In the genomic region with DNA sequence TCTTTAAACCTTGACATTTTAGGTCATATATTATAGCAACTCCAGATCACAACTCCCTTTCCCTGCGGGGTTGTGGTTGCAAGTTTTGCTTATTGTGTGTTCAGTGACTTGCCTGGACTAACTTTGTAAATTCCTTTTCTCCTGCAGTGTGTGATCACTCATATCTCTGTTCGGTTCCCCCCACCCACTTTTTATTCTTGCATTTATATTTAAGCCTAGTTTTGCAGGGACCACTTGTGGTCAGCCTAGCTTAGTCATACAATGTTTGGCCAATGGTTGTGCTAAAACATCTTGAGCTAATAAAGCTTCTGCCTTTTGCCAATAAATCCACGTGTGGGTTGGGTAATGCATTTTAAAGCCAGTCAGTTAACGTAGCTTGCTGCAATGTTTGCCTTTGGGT, we compare ENCODE assay signal across 10 cellular contexts.
"Had no signal": no experiment of that assay in that cellular context is flagged by ENCODE, and none has a peak within 500 bp of the region (broad histone marks: within the 10 kb centered on the region; RNA-seq: fewer than 3 reads in every experiment).

No MANE protein-coding gene starts in this region.

- H3K4me1 ChIP-seq: gastrocnemius medialis, transverse colon had no signal

- H3K9me3 ChIP-seq: gastrocnemius medialis, transverse colon had no signal

- H3K36me3 ChIP-seq: cardiac muscle cell, gastrocnemius medialis, transverse colon had no signal

- DNase-seq: activated CD4-positive, alpha-beta T cell treated with anti-CD3 and anti-CD28 coated beads, Interleukin-2, amount 10 ng/mL, durations not matched to agents 7 days and 5 days; activated CD4-positive, CD25-positive, alpha-beta regulatory T cell; effector memory CD8-positive, alpha-beta T cell; gastrocnemius medialis; stimulated activated CD4-positive, alpha-beta T cell treated with anti-CD3 and anti-CD28 coated beads, Interleukin-4, amount 100 ng/mL, for 4 hours; T-helper 17 cell; transverse colon had no signal

- ATAC-seq: effector memory CD8-positive, alpha-beta T cell; gastrocnemius medialis; T-helper 17 cell had no signal

- H3K27ac ChIP-seq: cardiac muscle cell, epithelial cell of prostate, gastrocnemius medialis, transverse colon had no signal

- H3K4me3 ChIP-seq: cardiac muscle cell, coronary artery, gastrocnemius medialis, transverse colon had no signal

- H3K27me3 ChIP-seq: transverse colon had no signal
